Comparison of ENCODE assay signal across 19 cellular contexts in genomic region chr22:48101704-48102103, GRCh38.
"Had no signal": no experiment of that assay in that cellular context is flagged by ENCODE, and none has a peak within 500 bp of the region (broad histone marks: within the 10 kb centered on the region; RNA-seq: fewer than 3 reads in every experiment).

No MANE protein-coding gene starts in this region.

- H3K9me3 Mint-ChIP-seq: activated T-helper 2 cell treated with anti-CD3 and anti-CD28 coated beads, Interferon-gamma antibody, Interleukin-2, Interleukin-4, amounts not matched to agents 10 μg/mL and 5 μg/mL and 100 μg/mL, durations not matched to agents 14 hours and 24 hours and 36 hours; nephron; stimulated activated naive CD8-positive, alpha-beta T cell treated with anti-CD3 and anti-CD28 coated beads, Interleukin-15, Interleukin-2, amounts not matched to agents 100 ng/mL and 50 ng/mL, for 24 hours had no signal

- H3K36me3 ChIP-seq: spleen had no signal

- FAIRE-seq: frontal cortex, keratinocyte had no signal

- DNase-seq: activated CD4-positive, alpha-beta T cell treated with anti-CD3 and anti-CD28 coated beads, Interleukin-2, amount 50 U/mL, for 4 hours; activated naive CD4-positive, alpha-beta T cell treated with anti-CD3 and anti-CD28 coated beads, Interleukin-2, amount 10 ng/mL, durations not matched to agents 7 days and 5 days; activated T-cell treated with anti-CD3 and anti-CD28 coated beads, Interleukin-2, amount 50 U/mL, for 1 hour; cortex of kidney; effector CD4-positive, alpha-beta T cell; hypothalamus; midbrain; nucleus accumbens; retina; spleen; stimulated activated CD4-positive, alpha-beta T cell treated with anti-CD3 and anti-CD28 coated beads, Interleukin-1b, Interleukin-23, amount 100 ng/mL, for 48 hours; T1000; trophoblast cell had no signal

- ATAC-seq: activated CD4-positive, CD25-positive, alpha-beta regulatory T cell treated with anti-CD3 and anti-CD28 coated beads, Interleukin-2, amount 50 U/mL, for 24 hours had no signal

- H3K27ac Mint-ChIP-seq: activated T-helper 2 cell treated with anti-CD3 and anti-CD28 coated beads, Interferon-gamma antibody, Interleukin-2, Interleukin-4, amounts not matched to agents 10 μg/mL and 5 μg/mL and 100 μg/mL, durations not matched to agents 14 hours and 24 hours and 36 hours; stimulated activated naive CD8-positive, alpha-beta T cell treated with anti-CD3 and anti-CD28 coated beads, Interleukin-15, Interleukin-2, amounts not matched to agents 100 ng/mL and 50 ng/mL, for 24 hours had no signal

- H3K27ac ChIP-seq: spleen had no signal

- H3K4me3 ChIP-seq: spleen had no signal

- H3K4me3 Mint-ChIP-seq: nephron; stimulated activated naive CD8-positive, alpha-beta T cell treated with anti-CD3 and anti-CD28 coated beads, Interleukin-15, Interleukin-2, amounts not matched to agents 100 ng/mL and 50 ng/mL, for 24 hours had no signal
